Comparison of ENCODE assay signal across 27 cellular contexts in genomic region chr5:88934401-88934800, GRCh38. TPM values are rescaled to one million over a fixed set of nuclear protein-coding genes. Genes with fewer than 3 reads are reported as not detected.
DNase-seq lines count a peak whose midpoint lies in the region; ATAC-seq, FAIRE-seq and TF ChIP-seq lines count a peak whose summit lies in the region.
"Had no signal": no experiment of that assay in that cellular context is flagged by ENCODE, and none has a peak within 500 bp of the region (broad histone marks: within the 10 kb centered on the region; RNA-seq: fewer than 3 reads in every experiment).

No MANE protein-coding gene starts in this region.

- H3K9me1 ChIP-seq in K562 (ENCODE audit: control insufficient read depth, insufficient read depth, low read length): no peaks in the 10 kb centered on the region

- H3K36me3 ChIP-seq in K562 (ENCODE audit: control insufficient read depth, insufficient read depth, low read length): no peaks in the 10 kb centered on the region
- no peaks in the 10 kb centered on the region for H3K36me3 ChIP-seq in mesenchymal stem cell (ENCODE audit: control insufficient read depth in 1 of 2, insufficient read depth in 2 of 2, low read depth in 1 of 2, low read length in 2 of 2)
- no peaks in the 10 kb centered on the region for H3K36me3 ChIP-seq in prostate gland
- no peaks in the 10 kb centered on the region for H3K36me3 ChIP-seq in SJCRH30
- H3K36me3 ChIP-seq: BE2C had no signal

- H3K9ac ChIP-seq in K562 (ENCODE audit: insufficient read depth in 1 of 2, low read depth in 2 of 2, low read length in 2 of 2): no peak overlapping the region
- no peak overlapping the region for H3K9ac ChIP-seq in mesenchymal stem cell (ENCODE audit: low read length)
- H3K9ac ChIP-seq: BLaER1 treated with 17β-estradiol and CSF1 and Interleukin-3, amounts not matched to agents 10 nM and 100 nM; GM23248 had no signal

- H3K4me1 ChIP-seq in K562 (replicated peaks in 1 of 2; ENCODE audit: control insufficient read depth in 2 of 2, insufficient read depth in 2 of 2, low read length in 2 of 2) (peaks cover 3 to 17% of the 10 kb centered on the region in 2 experiments; a peak in 3 of 5 replicates), mesenchymal stem cell (ENCODE audit: control insufficient read depth, insufficient read depth, low read depth, low read length) (no peaks in the 10 kb centered on the region), prostate gland (replicated peaks) (no peaks in the 10 kb centered on the region), SJCRH30 (peaks cover 19% of the 10 kb centered on the region)
- H3K4me1 ChIP-seq: A549, BE2C had no signal

- H3K79me1 ChIP-seq in mesenchymal stem cell (replicated peaks; ENCODE audit: low read length, poor library complexity, severe bottlenecking): no peaks in the 10 kb centered on the region

- H2AK5ac ChIP-seq in mesenchymal stem cell (ENCODE audit: low read length, severe bottlenecking): no peak overlapping the region

- peak in 1 of 2 experiments; percentile 19; a peak in 3 of 4 replicates for TF ChIP-seq RAD21 in K562 (CRISPR knock-in tag; conservative IDR thresholded peaks at IDR 0.05 in 1 of 2, IDR thresholded peaks at IDR 0.05 in 1 of 2)

- TF ChIP-seq EP300 in K562 (IDR thresholded peaks at IDR 0.05; ENCODE audit: low read length): no peak; the same call in 1 of the 2 replicates

- no peak overlapping the region for H3K14ac ChIP-seq in mesenchymal stem cell (ENCODE audit: low read length in 2 of 2)

- no peak overlapping the region for H3K4ac ChIP-seq in mesenchymal stem cell (ENCODE audit: low read depth in 1 of 2, low read length in 2 of 2)

- H2BK12ac ChIP-seq in mesenchymal stem cell (ENCODE audit: low read length in 2 of 2): no peak overlapping the region

- no peak overlapping the region for H3K4me3 ChIP-seq in K562
- H3K4me3 ChIP-seq in mesenchymal stem cell (ENCODE audit: insufficient read depth in 1 of 2, low read depth in 1 of 2, low read length in 2 of 2): no peak overlapping the region
- no peak overlapping the region for H3K4me3 ChIP-seq in prostate gland
- no peak overlapping the region for H3K4me3 ChIP-seq in SJCRH30
- H3K4me3 ChIP-seq: A549; BLaER1 treated with 17β-estradiol and CSF1 and Interleukin-3, amounts not matched to agents 10 nM and 100 nM; GM23248 had no signal

- POLR2A ChIA-PET in K562 (lab: Yijun Ruan, JAX): interaction anchor here (0.6 to 1.1 kb wide), 2 partner anchors 51 to 1379 kb away, joined by 3 read pairs; partner anchors contain the start of gene MEF2C

- BruUV-seq in K562 (replicated peaks; lab: Mats Ljungman, UMichigan): no TSS peak

- intact Hi-C loops in K562 (cut with micrococcal nuclease): loop anchor here (10.0 kb wide), 1 partner anchor 210 kb away; no protein-coding TSS in a partner anchor
- intact Hi-C loops in prostate gland (cut with DNase I): no loop called here

- H3K27ac ChIP-seq in K562 (ENCODE audit: extremely low read depth, low read depth, low read length) (peak overlapping the region; percentile 16; the same call in 1 of the 3 replicates), mesenchymal stem cell (ENCODE audit: low read length, poor library complexity, severe bottlenecking) (no peak overlapping the region), prostate gland (no peak overlapping the region), SJCRH30 (no peak overlapping the region)
- H3K27ac ChIP-seq: A549; BLaER1 treated with 17β-estradiol and CSF1 and Interleukin-3, amounts not matched to agents 10 nM and 100 nM; GM23248 had no signal

- TF ChIP-seq CTCF in K562 (IDR thresholded peaks at IDR 0.05 in 2 of 3, conservative IDR thresholded peaks at IDR 0.05 in 1 of 3; ENCODE audit: insufficient read depth in 2 of 3, low read depth in 1 of 3, low read length in 3 of 3) (no peak), prostate gland (IDR thresholded peaks at IDR 0.05) (no peak)

- no peak for TF ChIP-seq POLR2A in K562 (conservative IDR thresholded peaks at IDR 0.05)
- no peak for TF ChIP-seq POLR2A in prostate gland (IDR thresholded peaks at IDR 0.05)

- no peak overlapping the region for H3K23ac ChIP-seq in mesenchymal stem cell (ENCODE audit: low read length in 2 of 2)

- ATAC-seq in K562: peak; percentile 95

- in situ Hi-C loops in K562 (cut with MboI): no loop called here

- no peaks in the 10 kb centered on the region for H3K79me2 ChIP-seq in K562 (ENCODE audit: control insufficient read depth, insufficient read depth, low read length)

- H3K4me2 ChIP-seq in K562 (ENCODE audit: insufficient read depth, low read length) (peak overlapping the region; percentile 32; the same call in 1 of the 2 replicates), mesenchymal stem cell (ENCODE audit: low read length, poor library complexity, severe bottlenecking) (no peak overlapping the region)
- H3K4me2 ChIP-seq: A549; BLaER1 treated with 17β-estradiol and CSF1 and Interleukin-3, amounts not matched to agents 10 nM and 100 nM had no signal

- peak; percentile 63 for FAIRE-seq in K562 (lab: Jason Lieb, UNC)
- FAIRE-seq: A549, GM12891, GM18507, GM19239, H1 had no signal

- H2AFZ ChIP-seq in K562 (ENCODE audit: low read depth, low read length) (peak overlapping the region; percentile 50), mesenchymal stem cell (ENCODE audit: low read depth, low read length) (no peak overlapping the region)
- H2AFZ ChIP-seq: GM23248 had no signal

- CTCF ChIA-PET in K562 (lab: Yijun Ruan, JAX; ENCODE audit: low intra/inter-chr PET ratio): no interaction called here

- no peak overlapping the region for H4K91ac ChIP-seq in mesenchymal stem cell (ENCODE audit: low read length)

- H2BK120ac ChIP-seq in mesenchymal stem cell (ENCODE audit: low read depth, low read length): no peak overlapping the region

- H3K9me3 ChIP-seq in K562 (replicated peaks; ENCODE audit: control insufficient read depth, insufficient read depth, low read depth, low read length) (no peaks in the 10 kb centered on the region), mesenchymal stem cell (ENCODE audit: control insufficient read depth, low read length) (no peaks in the 10 kb centered on the region), prostate gland (no peaks in the 10 kb centered on the region), SJCRH30 (replicated peaks) (no peaks in the 10 kb centered on the region)
- H3K9me3 ChIP-seq: A549; BE2C; BLaER1 treated with 17β-estradiol and CSF1 and Interleukin-3, amounts not matched to agents 10 nM and 100 nM had no signal

- no peak overlapping the region for H2BK5ac ChIP-seq in mesenchymal stem cell (ENCODE audit: low read depth, low read length, poor library complexity, severe bottlenecking)

- H4K8ac ChIP-seq in mesenchymal stem cell (ENCODE audit: low read length): no peak overlapping the region

- H3K27me3 ChIP-seq in K562 (ENCODE audit: control insufficient read depth in 2 of 2, insufficient read depth in 2 of 2, low read length in 2 of 2) (no peaks in the 10 kb centered on the region), mesenchymal stem cell (ENCODE audit: control insufficient read depth in 1 of 2, insufficient read depth in 1 of 2, low read length in 2 of 2) (no peaks in the 10 kb centered on the region), prostate gland (replicated peaks; ENCODE audit: insufficient read depth) (no peaks in the 10 kb centered on the region), SJCRH30 (no peaks in the 10 kb centered on the region)
- H3K27me3 ChIP-seq: BE2C; BLaER1 treated with 17β-estradiol and CSF1 and Interleukin-3, amounts not matched to agents 10 nM and 100 nM had no signal

- no peaks in the 10 kb centered on the region for H4K20me1 ChIP-seq in K562 (replicated peaks; ENCODE audit: control insufficient read depth, insufficient read depth, low read length)
- H4K20me1 ChIP-seq: BLaER1 treated with 17β-estradiol and CSF1 and Interleukin-3, amounts not matched to agents 10 nM and 100 nM had no signal

- DNase-seq in OCI-M1 (lab: John Stamatoyannopoulos, UW): peak; percentile 58
- DNase-seq in K562 (ENCODE audit: extremely low read depth in 1 of 4, low spot score in 3 of 4): peak in 2 of 4 experiments; percentile 48 to 76
- DNase-seq in mesenchymal stem cell: peak; percentile 7
- DNase-seq in DMS114 treated with DMSO at 0.1 percent for 48 hours (lab: John Stamatoyannopoulos, UW; ENCODE audit: unreplicated experiment): no peak
- no peak for DNase-seq in prostate gland (ENCODE audit: low spot score)
- no peak for DNase-seq in activated T-cell treated with anti-CD3 and anti-CD28 coated beads, Interleukin-2, amount 50 U/mL, for 1 hour
- DNase-seq in SJCRH30: no peak
- DNase-seq: 8988T; ACHN; AML-193; BE2C; CD4-positive, alpha-beta T cell; CD8-positive, alpha-beta memory T cell; DMS 273 treated with DMSO at 0.1 percent for 48 hours; DMS53; DMS79 treated with DMSO at 0.1 percent for 48 hours; GF-D8; GM23248; H7; HCEC 1CT had no signal

- H3K18ac ChIP-seq in mesenchymal stem cell (ENCODE audit: low read depth in 1 of 2, low read length in 2 of 2): no peak overlapping the region

- H2BK15ac ChIP-seq in mesenchymal stem cell (ENCODE audit: low read depth, poor library complexity, severe bottlenecking): no peak overlapping the region

- WGBS in K562 (ENCODE audit: insufficient coverage, low coverage, missing lambda C conversion rate): 0% methylated on average over 3 of the region's 3 CpGs
- 79% methylated on average over 1 of the region's 3 CpGs for WGBS in mesenchymal stem cell
- WGBS in prostate gland: 68% methylated on average over 3 of the region's 3 CpGs

TF ChIP-seq in K562, 482 proteins besides CTCF, POLR2A, EP300 and RAD21 (continues in another document):
- TF ChIP-seq STAT5B (CRISPR knock-in tag; IDR thresholded peaks at IDR 0.05) (no peak), MAFG (tag; conservative IDR thresholded peaks at IDR 0.05) (no peak)

RNA-seq across cellular contexts. Expression of gene MEF2C, which starts 51.4 kb away (rescaled TPM):
- 52.4 and 139 TPM in 2 replicates for total RNA-seq in K562 (2011; cell fraction: chromatin; rRNA removed; ENCODE audit: low replicate concordance)
- 18.3 and 23.4 TPM in 2 replicates for total RNA-seq in K562 (2011; cell fraction: nucleolus; rRNA removed)
- total RNA-seq in K562 (2011; cell fraction: nucleoplasm; rRNA removed): 41.7 and 68.3 TPM in 2 replicates
- 47.6 and 50.1 TPM in 2 replicates for total RNA-seq in K562 (2014; rRNA removed)
- total RNA-seq in K562 (2014; rRNA removed; fragmentation: Illumina TruSeq; extraction: Trizol): 62.4 and 74.7 TPM in 2 replicates
- total RNA-seq in K562 (2015; rRNA removed; fragmentation: Illumina TruSeq; extraction: Trizol): 52.6 and 58.3 TPM in 2 replicates
- 56.5 and 64.5 TPM in 2 replicates for total RNA-seq in K562 (2021)
- 35.4 and 37.6 TPM in 2 replicates for polyA plus RNA-seq in K562 (2011; rRNA removed)
- 57.3 and 69.3 TPM in 2 replicates for polyA plus RNA-seq in K562 (2011; cell fraction: cytosol; rRNA removed)
- polyA plus RNA-seq in K562 (2011; cell fraction: nucleus; rRNA removed): 45.1 and 48.9 TPM in 2 replicates
- 25.7 and 46.6 TPM in 2 replicates for polyA plus RNA-seq in K562 (2012)
- polyA plus RNA-seq in K562 (2014; fragmentation: Illumina TruSeq; extraction: Trizol): 62.3 and 67.8 TPM in 2 replicates
- polyA plus RNA-seq in K562 (2014; fragmentation: Nextera tagmentation; extraction: Ambion mirVana): 10 to 100 TPM; 48.2 to 66.3 TPM
- polyA plus RNA-seq in K562 (2014; rRNA removed): 25.1 and 28.8 TPM in 2 replicates
- polyA minus RNA-seq in K562 (2011; rRNA and poly(A)+ RNA removed): 181 and 196 TPM in 2 replicates
- polyA minus RNA-seq in K562 (2011; cell fraction: cytosol; rRNA and poly(A)+ RNA removed): 45.1 and 47.7 TPM in 2 replicates
- 97.3 and 153 TPM in 2 replicates for polyA minus RNA-seq in K562 (2011; cell fraction: nucleus; rRNA and poly(A)+ RNA removed)
- 9.5 TPM for polyA plus RNA-seq in mesenchymal stem cell (2013, experiment 1 of 2)
- polyA plus RNA-seq in mesenchymal stem cell (2013, experiment 2 of 2): 9.4 TPM
- 10 to 100 TPM; 13.9 to 44.0 TPM for total RNA-seq in prostate gland
- 56.4 and 67.2 TPM in 2 replicates for total RNA-seq in SJCRH30 (2014; rRNA removed; shearing (Covaris generic))
- total RNA-seq: G401 had no signal
- polyA plus RNA-seq: CD8-positive, alpha-beta memory T cell had no signal

Comparison
In these comparisons a context has a peak if more than half of its experiments do, and no peak if none do; other contexts are left out.
1. DNase-seq: peak in OCI-M1 (single experiment) and mesenchymal stem cell (single experiment); none in DMS114 treated with DMSO at 0.1 percent for 48 hours (single experiment), prostate gland (single experiment), activated T-cell treated with anti-CD3 and anti-CD28 coated beads, Interleukin-2, amount 50 U/mL, for 1 hour (single experiment) and SJCRH30 (0 of 2).